Comparison of ENCODE assay signal across 25 cellular contexts in genomic region chr5:66009277-66009676, GRCh38.
A peak's percentile ranks its signal among the peaks of the same experiment; 100 is the strongest.
DNase-seq lines count a peak whose midpoint lies in the region; ATAC-seq, FAIRE-seq and TF ChIP-seq lines count a peak whose summit lies in the region.
"Had no signal": no experiment of that assay in that cellular context is flagged by ENCODE, and none has a peak within 500 bp of the region (broad histone marks: within the 10 kb centered on the region; RNA-seq: fewer than 3 reads in every experiment).

No MANE protein-coding gene starts in this region.

- peaks cover 0 to 80% (median 7%) of the 10 kb centered on the region in 11 experiments; a peak in 9 of 22 replicates for H4K20me1 ChIP-seq in BLaER1 treated with 17β-estradiol and CSF1 and Interleukin-3, amounts not matched to agents 10 nM and 100 nM

- H3K27me3 ChIP-seq in BLaER1 treated with 17β-estradiol and CSF1 and Interleukin-3, amounts not matched to agents 10 nM and 100 nM = no peaks in the 10 kb centered on the region
- H3K27me3 ChIP-seq: cardiac muscle cell, SJCRH30, testis, uterus had no signal

- peak overlapping the region in 1 of 11 experiments; percentile 49; a peak in 1 of 22 replicates for H3K27ac ChIP-seq in BLaER1 treated with 17β-estradiol and CSF1 and Interleukin-3, amounts not matched to agents 10 nM and 100 nM
- H3K27ac ChIP-seq: C4-2B, cardiac muscle cell, SJCRH30, testis, uterus had no signal

- no peak overlapping the region for H3K9ac ChIP-seq in BLaER1 treated with 17β-estradiol and CSF1 and Interleukin-3, amounts not matched to agents 10 nM and 100 nM

- H3K4me1 Mint-ChIP-seq in T-helper 17 cell (peaks cover 30% of the 10 kb centered on the region), naive B cell (peaks cover 23 to 46% (median 38%) of the 10 kb centered on the region in 3 donors)
- peaks cover 37% of the 10 kb centered on the region for H3K4me1 Mint-ChIP-seq in activated CD4-positive, alpha-beta T cell treated with anti-CD3 and anti-CD28 coated beads, Interleukin-2, amount 10 ng/mL, durations not matched to agents 7 days and 5 days

- DNase-seq in GM12892 (ENCODE audit: insufficient read length) (no peak), T-helper 17 cell (no peak), naive B cell (no peak), NCI-H187 treated with DMSO at 0.1 percent for 48 hours (lab: John Stamatoyannopoulos, UW) (no peak), medulla oblongata (ENCODE audit: extremely low spot score) (no peak)
- DNase-seq in activated CD4-positive, alpha-beta T cell treated with anti-CD3 and anti-CD28 coated beads, Interleukin-2, amount 10 ng/mL, durations not matched to agents 7 days and 5 days = no peak
- DNase-seq: activated CD4-positive, alpha-beta T cell treated with anti-CD3 and anti-CD28 coated beads, Interleukin-2, amount 10 ng/mL, durations not matched to agents 24 days and 14 days; activated naive CD4-positive, alpha-beta T cell treated with anti-CD3 and anti-CD28 coated beads for 36 hours; activated T-cell treated with anti-CD3 and anti-CD28 coated beads, Interleukin-2, amount 50 U/mL, for 72 hours; aorta; GOT3; NCI-H1436 treated with DMSO at 0.1 percent for 48 hours; NCI-H510A treated with DMSO at 0.1 percent for 48 hours; retina; SJCRH30; testis; uterus had no signal

- H3K36me3 Mint-ChIP-seq in T-helper 17 cell (ENCODE audit: low read depth) (peaks cover 9% of the 10 kb centered on the region), naive B cell (peaks cover 27 to 32% of the 10 kb centered on the region in 2 donors)
- peaks cover 54% of the 10 kb centered on the region for H3K36me3 Mint-ChIP-seq in activated CD4-positive, alpha-beta T cell treated with anti-CD3 and anti-CD28 coated beads, Interleukin-2, amount 10 ng/mL, durations not matched to agents 7 days and 5 days (ENCODE audit: low read depth)

- peak overlapping the region; percentile 88 for H3K27ac Mint-ChIP-seq in T-helper 17 cell
- peak overlapping the region in 5 of 6 donors; percentile 71 to 94 (median 79) for H3K27ac Mint-ChIP-seq in naive B cell
- no peak overlapping the region for H3K27ac Mint-ChIP-seq in activated CD4-positive, alpha-beta T cell treated with anti-CD3 and anti-CD28 coated beads, Interleukin-2, amount 10 ng/mL, durations not matched to agents 7 days and 5 days
- H3K27ac Mint-ChIP-seq: activated CD4-positive, alpha-beta T cell treated with anti-CD3 and anti-CD28 coated beads, Interleukin-2, amount 10 ng/mL, durations not matched to agents 24 days and 14 days; activated naive CD4-positive, alpha-beta T cell treated with anti-CD3 and anti-CD28 coated beads for 36 hours; activated T-cell treated with anti-CD3 and anti-CD28 coated beads, Interleukin-2, amount 50 U/mL, for 72 hours; dendritic cell treated with granulocyte-macrophage colony-stimulating factor and Interleukin-4, amounts not matched to agents 40 ng/mL and 50 ng/mL, for 4 days had no signal

- H3K36me3 ChIP-seq in BLaER1 treated with 17β-estradiol and CSF1 and Interleukin-3, amounts not matched to agents 10 nM and 100 nM = peaks cover 41 to 76% (median 57%) of the 10 kb centered on the region in 11 experiments
- H3K36me3 ChIP-seq: uterus had no signal

- H3K4me1 ChIP-seq in BLaER1 treated with 17β-estradiol and CSF1 and Interleukin-3, amounts not matched to agents 10 nM and 100 nM = peaks cover 13 to 30% (median 26%) of the 10 kb centered on the region in 10 experiments; a peak in 19 of 20 replicates
- H3K4me1 ChIP-seq: SJCRH30, testis, uterus had no signal

- no peaks in the 10 kb centered on the region for H3K27me3 Mint-ChIP-seq in T-helper 17 cell
- H3K27me3 Mint-ChIP-seq in naive B cell = no peaks in the 10 kb centered on the region
- no peaks in the 10 kb centered on the region for H3K27me3 Mint-ChIP-seq in activated CD4-positive, alpha-beta T cell treated with anti-CD3 and anti-CD28 coated beads, Interleukin-2, amount 10 ng/mL, durations not matched to agents 7 days and 5 days
- H3K27me3 Mint-ChIP-seq: activated CD4-positive, alpha-beta T cell treated with anti-CD3 and anti-CD28 coated beads, Interleukin-2, amount 10 ng/mL, durations not matched to agents 24 days and 14 days; dendritic cell treated with granulocyte-macrophage colony-stimulating factor and Interleukin-4, amounts not matched to agents 40 ng/mL and 50 ng/mL, for 4 days had no signal

- H3K9me3 ChIP-seq in BLaER1 treated with 17β-estradiol and CSF1 and Interleukin-3, amounts not matched to agents 10 nM and 100 nM (replicated peaks in 1 of 11) = peaks cover 0 to 27% (median 18%) of the 10 kb centered on the region in 11 experiments; a peak in 18 of 22 replicates
- no peaks in the 10 kb centered on the region for H3K9me3 ChIP-seq in T-helper 17 cell (ENCODE audit: control insufficient read depth, low read length, poor library complexity, severe bottlenecking)
- H3K9me3 ChIP-seq: testis, uterus had no signal

- no peak for TF ChIP-seq POLR2A in GM12892 (IDR thresholded peaks at IDR 0.05; ENCODE audit: low read depth, low read length)

- no peak overlapping the region for H3K4me3 ChIP-seq in BLaER1 treated with 17β-estradiol and CSF1 and Interleukin-3, amounts not matched to agents 10 nM and 100 nM
- H3K4me3 ChIP-seq: cardiac muscle cell, SJCRH30, smooth muscle cell, testis, uterus had no signal

- no peak for ATAC-seq in T-helper 17 cell
- ATAC-seq in naive B cell (ENCODE audit: low read depth in 2 of 2) = no peak
- ATAC-seq in GM21515 (IDR thresholded peaks at IDR 0.05; ENCODE audit: unreplicated experiment) = no peak
- ATAC-seq: activated T-cell treated with anti-CD3 and anti-CD28 coated beads, Interleukin-2, amount 50 U/mL, for 72 hours; stimulated activated effector memory CD8-positive, alpha-beta T cell treated with anti-CD3 and anti-CD28 coated beads, Interleukin-12 subunit alpha, Interleukin-12 subunit beta, amount 100 ng/mL, for 72 hours had no signal

- CTCF ChIA-PET in activated CD4-positive, alpha-beta T cell treated with anti-CD3 and anti-CD28 coated beads, Interleukin-2, amount 10 ng/mL, durations not matched to agents 7 days and 5 days (lab: Charles Lee) = no interaction called here

- peaks cover 0 to 5% (median 0%) of the 10 kb centered on the region in 7 donors for H3K9me3 Mint-ChIP-seq in naive B cell
- H3K9me3 Mint-ChIP-seq in activated CD4-positive, alpha-beta T cell treated with anti-CD3 and anti-CD28 coated beads, Interleukin-2, amount 10 ng/mL, durations not matched to agents 7 days and 5 days = peaks cover 7% of the 10 kb centered on the region
- H3K9me3 Mint-ChIP-seq: dendritic cell treated with granulocyte-macrophage colony-stimulating factor and Interleukin-4, amounts not matched to agents 40 ng/mL and 50 ng/mL, for 4 days; stimulated activated effector memory CD8-positive, alpha-beta T cell treated with anti-CD3 and anti-CD28 coated beads, Interleukin-12 subunit alpha, Interleukin-12 subunit beta, amount 100 ng/mL, for 72 hours had no signal

- POLR2A ChIA-PET in activated CD4-positive, alpha-beta T cell treated with anti-CD3 and anti-CD28 coated beads, Interleukin-2, amount 10 ng/mL, durations not matched to agents 7 days and 5 days (lab: Charles Lee) = no interaction called here

- peak; percentile 5 for FAIRE-seq in GM12892 (lab: Jason Lieb, UNC)
- FAIRE-seq: RCC 7860 had no signal

- H3K4me3 Mint-ChIP-seq in T-helper 17 cell (no peak overlapping the region), naive B cell (peak overlapping the region in 4 of 8 donors; percentile 2 to 62 (median 30))
- H3K4me3 Mint-ChIP-seq in activated CD4-positive, alpha-beta T cell treated with anti-CD3 and anti-CD28 coated beads, Interleukin-2, amount 10 ng/mL, durations not matched to agents 7 days and 5 days = no peak overlapping the region
- H3K4me3 Mint-ChIP-seq: activated CD4-positive, alpha-beta T cell treated with anti-CD3 and anti-CD28 coated beads, Interleukin-2, amount 10 ng/mL, durations not matched to agents 24 days and 14 days; activated naive CD4-positive, alpha-beta T cell treated with anti-CD3 and anti-CD28 coated beads for 36 hours; dendritic cell treated with granulocyte-macrophage colony-stimulating factor and Interleukin-4, amounts not matched to agents 40 ng/mL and 50 ng/mL, for 4 days; stimulated activated effector memory CD8-positive, alpha-beta T cell treated with anti-CD3 and anti-CD28 coated beads, Interleukin-12 subunit alpha, Interleukin-12 subunit beta, amount 100 ng/mL, for 72 hours had no signal

- peak overlapping the region in 10 of 11 experiments; percentile 8 to 52 (median 35); a peak in 12 of 22 replicates for H3K4me2 ChIP-seq in BLaER1 treated with 17β-estradiol and CSF1 and Interleukin-3, amounts not matched to agents 10 nM and 100 nM
- H3K4me2 ChIP-seq: smooth muscle cell had no signal
